In the genomic region with DNA sequence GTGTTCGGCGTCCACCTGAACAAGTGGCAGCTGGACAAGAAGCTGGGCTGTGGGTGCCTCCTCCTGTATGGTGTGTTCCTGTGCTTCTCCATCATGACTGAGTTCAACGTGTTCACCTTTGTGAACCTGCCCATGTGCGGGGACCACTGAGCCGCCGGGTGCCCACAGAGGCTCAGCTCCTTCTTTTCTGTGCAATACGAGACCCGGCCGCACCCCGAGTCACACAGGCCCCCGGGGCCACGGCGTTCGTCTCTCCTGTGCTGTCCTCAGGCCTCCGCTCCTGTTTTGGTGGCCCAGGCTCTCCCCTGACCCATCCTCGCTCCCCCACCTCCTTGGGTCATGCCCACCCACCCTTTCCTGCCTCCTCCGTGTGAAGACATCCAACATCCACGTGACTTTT, we compare ENCODE assay signal across 23 cellular contexts. TPM values are rescaled to one million over a fixed set of nuclear protein-coding genes. Genes with fewer than 3 reads are reported as not detected.
A peak's percentile ranks its signal among the peaks of the same experiment; 100 is the strongest.
DNase-seq lines count a peak whose midpoint lies in the region; ATAC-seq and TF ChIP-seq lines count a peak whose summit lies in the region.
"Had no signal": no experiment of that assay in that cellular context is flagged by ENCODE, and none has a peak within 500 bp of the region (broad histone marks: within the 10 kb centered on the region; RNA-seq: fewer than 3 reads in every experiment).

No MANE protein-coding gene starts in this region.

- no peak overlapping the region for H3K27ac ChIP-seq in coronary artery
- H3K27ac ChIP-seq in upper lobe of right lung, result no peak overlapping the region
- H3K27ac ChIP-seq: BLaER1 had no signal

- H3K9me3 ChIP-seq in upper lobe of right lung, result no peaks in the 10 kb centered on the region
- H3K9me3 ChIP-seq: BE2C had no signal

- no peak for TF ChIP-seq CTCF in coronary artery (IDR thresholded peaks at IDR 0.05)
- no peak for TF ChIP-seq CTCF in upper lobe of right lung (IDR thresholded peaks at IDR 0.05)

- peaks cover 3 to 7% of the 10 kb centered on the region in 2 donors for H3K4me1 Mint-ChIP-seq in stimulated activated naive B cell treated with anti-CD40 and anti-IgM and Interleukin-4, amounts not matched to agents 10 μg/mL and 1 μg/mL and 100 μg/mL, for 72 hours
- H3K4me1 Mint-ChIP-seq: CD4-positive, alpha-beta memory T cell; CD4-positive, CD25-positive, alpha-beta regulatory T cell; CD8-positive, alpha-beta memory T cell had no signal

- H3K27me3 ChIP-seq in H7 (ENCODE audit: control insufficient read depth, insufficient read depth, low read length) (no peaks in the 10 kb centered on the region), upper lobe of right lung (no peaks in the 10 kb centered on the region)
- H3K27me3 ChIP-seq: BLaER1 had no signal

- intact Hi-C loops in upper lobe of right lung (cut with DNase I), result no loop called here

- H3K4me1 ChIP-seq in upper lobe of right lung, result no peaks in the 10 kb centered on the region
- H3K4me1 ChIP-seq: BE2C had no signal

- H3K27me3 Mint-ChIP-seq in stimulated activated naive B cell treated with anti-CD40 and anti-IgM and Interleukin-4, amounts not matched to agents 10 μg/mL and 1 μg/mL and 100 μg/mL, for 72 hours, result peaks cover 7 to 10% of the 10 kb centered on the region in 2 donors
- H3K27me3 Mint-ChIP-seq: CD4-positive, CD25-positive, alpha-beta regulatory T cell had no signal

- no peak for ATAC-seq in stimulated activated naive B cell treated with anti-CD40 and anti-IgM and Interleukin-4, amounts not matched to agents 10 μg/mL and 1 μg/mL and 100 μg/mL, for 72 hours (replicated peaks)
- ATAC-seq in upper lobe of right lung, result no peak
- ATAC-seq: GM12878 had no signal

- H3K4me3 ChIP-seq in H7 (ENCODE audit: insufficient read depth, low read depth, low read length), result no peak overlapping the region
- H3K4me3 ChIP-seq in coronary artery, result no peak overlapping the region
- no peak overlapping the region for H3K4me3 ChIP-seq in upper lobe of right lung
- H3K4me3 ChIP-seq: BLaER1, GM12878 had no signal

- peak overlapping the region; percentile 51 for H3K27ac Mint-ChIP-seq in stimulated activated naive B cell treated with anti-CD40 and anti-IgM and Interleukin-4, amounts not matched to agents 10 μg/mL and 1 μg/mL and 100 μg/mL, for 72 hours
- H3K27ac Mint-ChIP-seq: CD14-positive monocyte; CD4-positive, alpha-beta memory T cell; CD4-positive, CD25-positive, alpha-beta regulatory T cell; CD8-positive, alpha-beta memory T cell had no signal

- peak; percentile 17 for DNase-seq in H7
- DNase-seq in coronary artery (ENCODE audit: low spot score), result peak; percentile 60
- no peak for DNase-seq in stimulated activated naive B cell treated with anti-CD40 and anti-IgM and Interleukin-4, amounts not matched to agents 10 μg/mL and 1 μg/mL and 100 μg/mL, for 72 hours
- no peak for DNase-seq in upper lobe of right lung
- DNase-seq in SKM-1 treated with dmso at 0.1 percent for 144 hours (lab: John Stamatoyannopoulos, UW; ENCODE audit: unreplicated experiment), result no peak
- DNase-seq in stimulated activated CD4-positive, alpha-beta T cell treated with anti-CD3 and anti-CD28 coated beads, Interleukin-4, amount 100 ng/mL, for 1 hour, result no peak
- DNase-seq: 8988T; ACHN; BE2C; C1 segment of cervical spinal cord; CD4-positive, alpha-beta memory T cell; CD4-positive, CD25-positive, alpha-beta regulatory T cell; CD8-positive, alpha-beta memory T cell; COR-L47; DMS 273 treated with DMSO at 0.1 percent for 48 hours; DMS153; DMS79; DND-41; EL; GDM1 had no signal

- H3K36me3 Mint-ChIP-seq in stimulated activated naive B cell treated with anti-CD40 and anti-IgM and Interleukin-4, amounts not matched to agents 10 μg/mL and 1 μg/mL and 100 μg/mL, for 72 hours, result peaks cover 7 to 10% of the 10 kb centered on the region in 2 donors
- H3K36me3 Mint-ChIP-seq: CD14-positive monocyte; CD4-positive, alpha-beta memory T cell; CD4-positive, CD25-positive, alpha-beta regulatory T cell; CD8-positive, alpha-beta memory T cell had no signal

- H3K4me3 Mint-ChIP-seq in stimulated activated naive B cell treated with anti-CD40 and anti-IgM and Interleukin-4, amounts not matched to agents 10 μg/mL and 1 μg/mL and 100 μg/mL, for 72 hours, result no peak overlapping the region
- H3K4me3 Mint-ChIP-seq: CD14-positive monocyte; CD4-positive, alpha-beta memory T cell; CD4-positive, CD25-positive, alpha-beta regulatory T cell; CD8-positive, alpha-beta memory T cell had no signal

- H3K9me3 Mint-ChIP-seq in stimulated activated naive B cell treated with anti-CD40 and anti-IgM and Interleukin-4, amounts not matched to agents 10 μg/mL and 1 μg/mL and 100 μg/mL, for 72 hours, result peaks cover 3 to 10% of the 10 kb centered on the region in 2 donors

- H3K36me3 ChIP-seq in H7 (replicated peaks; ENCODE audit: control insufficient read depth, insufficient read depth, low read length) (no peaks in the 10 kb centered on the region), upper lobe of right lung (no peaks in the 10 kb centered on the region)
- H3K36me3 ChIP-seq: BE2C, BLaER1 had no signal

RNA-seq across cellular contexts. Expression of a gene that starts 37.1 kb away (rescaled TPM):
- total RNA-seq in H7 (2014; rRNA removed; shearing (Covaris generic)), result 2.6 and 2.7 TPM in 2 replicates
- 116 TPM for total RNA-seq in upper lobe of right lung

Comparison
In these comparisons a context has a peak if more than half of its experiments do, and no peak if none do; other contexts are left out.
1. DNase-seq: peak in H7 (single experiment) and coronary artery (single experiment); none in stimulated activated naive B cell treated with anti-CD40 and anti-IgM and Interleukin-4, amounts not matched to agents 10 μg/mL and 1 μg/mL and 100 μg/mL, for 72 hours (single experiment), upper lobe of right lung (single experiment), SKM-1 treated with dmso at 0.1 percent for 144 hours (single experiment) and stimulated activated CD4-positive, alpha-beta T cell treated with anti-CD3 and anti-CD28 coated beads, Interleukin-4, amount 100 ng/mL, for 1 hour (single experiment).
2. RNA of a gene that starts 37.1 kb away (total RNA-seq): 116 TPM in upper lobe of right lung (single experiment); 2.6 to 2.7 TPM in H7; every median in the first group is over 10 times any median in the second.